11 cellular contexts compared by ENCODE assay signal in the genomic region with DNA sequence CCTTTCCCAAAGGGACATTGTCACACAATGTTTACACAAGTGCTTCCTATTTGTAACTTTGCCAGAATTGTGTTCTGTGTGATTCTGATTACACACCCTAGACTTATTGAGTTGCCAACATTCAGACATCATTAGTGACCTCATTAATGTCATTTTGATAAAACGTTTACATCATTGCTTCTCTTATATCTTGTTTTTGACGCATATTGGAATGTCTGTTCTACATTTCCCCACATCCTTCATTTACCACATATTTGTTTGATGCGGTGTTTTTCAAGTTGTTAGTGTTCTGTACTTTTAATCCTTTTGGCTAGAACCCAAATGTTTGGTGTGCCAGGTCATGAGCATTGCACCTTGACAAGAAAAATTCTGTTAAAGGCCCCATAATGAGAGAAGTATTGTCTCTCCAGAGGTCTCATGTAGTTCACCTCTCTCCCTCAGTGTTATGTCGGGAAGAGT.
DNase-seq lines count a peak whose midpoint lies in the region; FAIRE-seq and TF ChIP-seq lines count a peak whose summit lies in the region.
"Had no signal": no experiment of that assay in that cellular context is flagged by ENCODE, and none has a peak within 500 bp of the region (broad histone marks: within the 10 kb centered on the region; RNA-seq: fewer than 3 reads in every experiment).

No MANE protein-coding gene starts in this region.

- no peak overlapping the region for H2AFZ ChIP-seq in endothelial cell of umbilical vein (ENCODE audit: low read depth, low read length)
- H2AFZ ChIP-seq in PC-9: no peak overlapping the region

- peak; percentile 81 for FAIRE-seq in endothelial cell of umbilical vein (lab: Jason Lieb, UNC)

- no peaks in the 10 kb centered on the region for H3K9me3 ChIP-seq in endothelial cell of umbilical vein (replicated peaks; ENCODE audit: control insufficient read depth, insufficient read depth, low read length)
- H3K9me3 ChIP-seq in adrenal gland (replicated peaks in 1 of 3): no peaks in the 10 kb centered on the region
- no peaks in the 10 kb centered on the region for H3K9me3 ChIP-seq in PC-9 (ENCODE audit: insufficient read depth, low read depth)

- H3K9me1 ChIP-seq in endothelial cell of umbilical vein (replicated peaks; ENCODE audit: control insufficient read depth, extremely low read depth, insufficient read depth, low read length): no peaks in the 10 kb centered on the region

- H3K4me3 Mint-ChIP-seq in Calu3 (ENCODE audit: low read depth, unreplicated experiment): no peak overlapping the region
- no peak overlapping the region for H3K4me3 Mint-ChIP-seq in mesothelial cell of epicardium
- H3K4me3 Mint-ChIP-seq: CD14-positive monocyte, HFFc6 had no signal

- POLR2A ChIA-PET in endothelial cell of umbilical vein (lab: Charles Lee): no interaction called here
- POLR2A ChIA-PET in PC-9 (lab: Charles Lee; ENCODE audit: unreplicated experiment): no interaction called here

- H4K20me1 ChIP-seq in endothelial cell of umbilical vein (replicated peaks; ENCODE audit: control insufficient read depth, extremely low read depth, insufficient read depth, low read length) (no peaks in the 10 kb centered on the region), PC-9 (ENCODE audit: insufficient read depth) (no peaks in the 10 kb centered on the region)

- TF ChIP-seq POLR2A in endothelial cell of umbilical vein (IDR thresholded peaks at IDR 0.05; ENCODE audit: low read depth, low read length) (peak; percentile 66), adrenal gland (IDR thresholded peaks at IDR 0.05) (no peak)

- peak overlapping the region; percentile 96 for H3K27ac ChIP-seq in endothelial cell of umbilical vein (ENCODE audit: insufficient read depth, low read depth, low read length)
- H3K27ac ChIP-seq in adrenal gland: no peak overlapping the region
- H3K27ac ChIP-seq in PC-9: no peak overlapping the region

- H3K79me2 ChIP-seq in endothelial cell of umbilical vein (ENCODE audit: control insufficient read depth, insufficient read depth, low read length) (no peaks in the 10 kb centered on the region), PC-9 (ENCODE audit: low read depth) (no peaks in the 10 kb centered on the region)

- no peaks in the 10 kb centered on the region for H3K9me2 ChIP-seq in PC-9 (ENCODE audit: insufficient read depth)

- H3K9ac ChIP-seq in endothelial cell of umbilical vein (replicated peaks; ENCODE audit: extremely low read depth, insufficient read depth, low read length): peak overlapping the region; percentile 74

- H3K36me3 Mint-ChIP-seq in Calu3 (ENCODE audit: insufficient read depth, unreplicated experiment): peaks cover 7% of the 10 kb centered on the region
- H3K36me3 Mint-ChIP-seq in mesothelial cell of epicardium: peaks cover 7% of the 10 kb centered on the region
- H3K36me3 Mint-ChIP-seq: CD14-positive monocyte had no signal

- no TSS peak for BruUV-seq in Calu3 (replicated peaks; lab: Mats Ljungman, UMichigan)
- BruUV-seq in endothelial cell of umbilical vein (replicated peaks; lab: Mats Ljungman, UMichigan): no TSS peak
- no TSS peak for BruUV-seq in PC-9 (replicated peaks; lab: Mats Ljungman, UMichigan)

- WGBS in adrenal gland, 4 donors: 45 to 57% (median 51%) methylated on average over 4 of the region's 4 CpGs

- no peaks in the 10 kb centered on the region for H3K27me3 ChIP-seq in endothelial cell of umbilical vein (ENCODE audit: control insufficient read depth in 2 of 2, insufficient read depth in 2 of 2, low read length in 2 of 2)
- no peaks in the 10 kb centered on the region for H3K27me3 ChIP-seq in adrenal gland
- no peaks in the 10 kb centered on the region for H3K27me3 ChIP-seq in PC-9 (ENCODE audit: insufficient read depth, low read depth)

- H3K27me3 Mint-ChIP-seq in Calu3 (ENCODE audit: unreplicated experiment) (no peaks in the 10 kb centered on the region), mesothelial cell of epicardium (ENCODE audit: low read depth) (no peaks in the 10 kb centered on the region)

- H3K36me3 ChIP-seq in endothelial cell of umbilical vein (ENCODE audit: control insufficient read depth in 2 of 2, extremely low read depth in 1 of 2, insufficient read depth in 2 of 2, low read length in 2 of 2) (no peaks in the 10 kb centered on the region), adrenal gland (replicated peaks in 1 of 2) (no peaks in the 10 kb centered on the region), PC-9 (ENCODE audit: low read depth) (no peaks in the 10 kb centered on the region)

- DNase-seq in Calu3 (peak; percentile 32), NCI-H2029 treated with DMSO at 0.1 percent for 48 hours (lab: John Stamatoyannopoulos, UW) (peak; percentile 86), endothelial cell of umbilical vein (ENCODE audit: low read depth, low spot score) (peak; percentile 99), mesothelial cell of epicardium (ENCODE audit: low spot score in 2 of 2, unreplicated experiment in 2 of 2) (no peak), adrenal gland (no peak), PC-9 (no peak), iPS-NIHi11 (ENCODE audit: low spot score) (no peak)
- DNase-seq in activated effector memory CD4-positive, alpha-beta T cell treated with anti-CD3 and anti-CD28 coated beads, Interleukin-2, amount 50 U/mL, for 16 hours: no peak
- DNase-seq: HFFc6, T-helper 9 cell had no signal

- no peaks in the 10 kb centered on the region for H3F3A ChIP-seq in PC-9 (ENCODE audit: insufficient read depth, low read depth)

- H3K9me3 Mint-ChIP-seq in Calu3 (ENCODE audit: low read depth, unreplicated experiment) (no peaks in the 10 kb centered on the region), mesothelial cell of epicardium (peaks cover 21% of the 10 kb centered on the region)

- H3K4me3 ChIP-seq in endothelial cell of umbilical vein (replicated peaks in 1 of 3; ENCODE audit: insufficient read depth in 1 of 3, low read depth in 1 of 3, low read length in 3 of 3): no peak overlapping the region
- no peak overlapping the region for H3K4me3 ChIP-seq in adrenal gland
- no peak overlapping the region for H3K4me3 ChIP-seq in PC-9

- no peak for TF ChIP-seq CTCF in Calu3 (IDR thresholded peaks at IDR 0.05; ENCODE audit: unreplicated experiment)
- no peak for TF ChIP-seq CTCF in endothelial cell of umbilical vein (IDR thresholded peaks at IDR 0.05; ENCODE audit: extremely low read depth in 1 of 2, insufficient read depth in 1 of 2, low read depth in 1 of 2, low read length in 2 of 2)
- no peak for TF ChIP-seq CTCF in mesothelial cell of epicardium (IDR thresholded peaks at IDR 0.05; ENCODE audit: unreplicated experiment)
- TF ChIP-seq CTCF in adrenal gland (IDR thresholded peaks at IDR 0.05): no peak
- TF ChIP-seq CTCF in PC-9 (conservative IDR thresholded peaks at IDR 0.05): no peak

- CTCF ChIA-PET in Calu3 (lab: Charles Lee): no interaction called here
- CTCF ChIA-PET in endothelial cell of umbilical vein (lab: Charles Lee): interaction anchor here (1.5 kb wide), 1 partner anchor 168 kb away, joined by 5 read pairs; no protein-coding TSS in a partner anchor
- CTCF ChIA-PET in PC-9 (lab: Charles Lee): no interaction called here

- peak overlapping the region; percentile 45 for H3K4me2 ChIP-seq in endothelial cell of umbilical vein (ENCODE audit: insufficient read depth, low read length)
- H3K4me2 ChIP-seq in PC-9: no peak overlapping the region

- intact Hi-C loops in Calu3 (cut with micrococcal nuclease; ENCODE audit: unreplicated experiment): loop anchor here (5.0 to 10.0 kb wide), 3 partner anchors 58 to 860 kb away; no protein-coding TSS in a partner anchor
- intact Hi-C loops in endothelial cell of umbilical vein (cut with micrococcal nuclease): loop anchor here (1.0 to 5.0 kb wide), 13 partner anchors 7 to 718 kb away; no protein-coding TSS in a partner anchor
- intact Hi-C loops in adrenal gland (cut with DNase I): no loop called here
- intact Hi-C loops in PC-9 (cut with micrococcal nuclease; ENCODE audit: unreplicated experiment): no loop called here

- peaks cover 39% of the 10 kb centered on the region for H3K4me1 Mint-ChIP-seq in Calu3 (ENCODE audit: low read depth, unreplicated experiment)
- peaks cover 24% of the 10 kb centered on the region for H3K4me1 Mint-ChIP-seq in mesothelial cell of epicardium

- H3K4me1 ChIP-seq in endothelial cell of umbilical vein (ENCODE audit: control insufficient read depth, extremely low read depth, insufficient read depth, low read length) (peaks cover 22% of the 10 kb centered on the region), adrenal gland (replicated peaks in 1 of 2) (no peaks in the 10 kb centered on the region), PC-9 (replicated peaks; ENCODE audit: insufficient read depth) (no peaks in the 10 kb centered on the region)

- dilution Hi-C loops in endothelial cell of umbilical vein (cut with MboI; ENCODE audit: extremely low pct_ligation_motif_present, low sequenced_read_pairs): no loop called here

- H3K27ac Mint-ChIP-seq in Calu3 (ENCODE audit: unreplicated experiment) (peak overlapping the region; percentile 49), mesothelial cell of epicardium (peak overlapping the region; percentile 65)
- H3K27ac Mint-ChIP-seq: CD14-positive monocyte, HFFc6 had no signal

TF ChIP-seq in endothelial cell of umbilical vein, 7 proteins besides CTCF, POLR2A, EP300 and RAD21:
- TF ChIP-seq FOS (IDR thresholded peaks at IDR 0.05; ENCODE audit: borderline replicate concordance, insufficient read depth, low read length) (peak; percentile 30), GATA2 (IDR thresholded peaks at IDR 0.05; ENCODE audit: insufficient read depth, insufficient read length, low read depth, low read length) (peak; percentile 61), POLR2AphosphoS5 (IDR thresholded peaks at IDR 0.05; ENCODE audit: insufficient read depth, low read depth, low read length) (peak; percentile 76), MYC (IDR thresholded peaks at IDR 0.05; ENCODE audit: low read depth, low read length) (no peak), EZH2 (IDR thresholded peaks at IDR 0.05; ENCODE audit: borderline replicate concordance, low read depth, low read length, severe bottlenecking) (no peak), JUN (IDR thresholded peaks at IDR 0.05; ENCODE audit: borderline replicate concordance, insufficient read depth, insufficient read length, low read depth) (peak; percentile 99), MAX (IDR thresholded peaks at IDR 0.05; ENCODE audit: insufficient read depth, insufficient read length) (no peak)

Comparison
In these comparisons a context has a peak if more than half of its experiments do, and no peak if none do; other contexts are left out.
1. DNase-seq: peak in Calu3 (single experiment), NCI-H2029 treated with DMSO at 0.1 percent for 48 hours (single experiment) and endothelial cell of umbilical vein (single experiment); none in mesothelial cell of epicardium (0 of 2), adrenal gland (0 of 7), PC-9 (0 of 2), activated effector memory CD4-positive, alpha-beta T cell treated with anti-CD3 and anti-CD28 coated beads, Interleukin-2, amount 50 U/mL, for 16 hours (single experiment) and iPS-NIHi11 (single experiment).
2. intact Hi-C loops: an anchor here in Calu3 (5.0 to 10.0 kb wide) and endothelial cell of umbilical vein (1.0 to 5.0 kb wide); none called in adrenal gland and PC-9.